ENCODE assay signal across 8 cellular contexts in the genomic region with DNA sequence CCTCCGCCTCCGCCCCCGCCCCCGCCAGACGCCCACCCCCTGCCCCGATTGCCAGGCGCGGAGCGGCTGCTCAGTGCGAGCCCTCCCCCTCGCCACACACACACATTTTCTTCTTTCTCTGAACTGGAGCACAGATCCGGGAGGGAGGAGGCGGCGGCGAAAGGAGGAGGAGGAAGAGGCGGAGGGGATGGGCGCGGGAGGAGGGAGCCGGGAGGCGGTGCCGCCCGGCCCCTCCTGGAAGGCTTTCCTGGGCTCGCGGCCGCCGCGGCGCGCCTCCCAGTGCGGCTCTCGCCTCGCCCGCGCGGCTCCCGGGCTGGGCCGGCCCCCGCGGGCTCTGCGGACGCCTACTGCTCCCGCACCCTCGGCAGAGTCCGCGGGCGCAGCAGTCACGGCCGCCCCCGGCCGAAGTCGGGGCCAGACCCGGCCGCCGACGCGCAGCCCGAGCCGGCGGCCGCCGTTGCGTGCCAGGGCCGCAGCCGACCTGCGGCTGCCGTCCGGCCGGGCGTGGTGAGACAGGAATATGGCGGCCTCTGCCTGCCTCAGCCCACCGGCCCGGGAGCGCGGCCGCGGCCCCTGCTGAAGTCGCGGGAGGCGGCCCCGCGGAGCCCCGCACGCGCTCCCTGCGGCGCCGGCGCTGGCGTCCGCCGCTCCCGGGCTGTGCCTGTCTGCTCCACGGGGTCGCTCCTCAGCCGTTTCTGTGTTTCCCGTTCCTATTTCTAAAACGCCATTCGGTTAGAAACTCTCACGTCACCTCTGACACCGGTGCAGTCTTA.
A peak's percentile ranks its signal among the peaks of the same experiment; 100 is the strongest.
DNase-seq lines count a peak whose midpoint lies in the region; ATAC-seq lines count a peak whose summit lies in the region.

No MANE protein-coding gene starts in this region.

- H3K27ac ChIP-seq in substantia nigra (ENCODE audit: low read depth, low read length, poor library complexity, severe bottlenecking), result peak overlapping the region; percentile 87

- intact Hi-C loops in head of caudate nucleus (cut with DNase I), result loop anchor here (10.0 kb wide), 2 partner anchors 187 to 597 kb away; no protein-coding TSS in a partner anchor

- peak; percentile 92 for DNase-seq in ELR (ENCODE audit: low read depth)
- peak; percentile 79 for DNase-seq in NCI-H1105 (lab: John Stamatoyannopoulos, UW)
- DNase-seq in SW480 (ENCODE audit: low spot score), result peak; percentile 94
- DNase-seq in activated naive CD8-positive, alpha-beta T cell treated with anti-CD3 and anti-CD28 coated beads, Interleukin-2, amount 50 U/mL, for 16 hours (ENCODE audit: low read depth, low spot score), result peak; percentile 25
- DNase-seq in head of caudate nucleus, result peak; percentile 80 to 97 (median 93)
- DNase-seq in nucleus accumbens (lab: John Stamatoyannopoulos, UW), result peak in 55 of 56 donors; percentile 55 to 95 (median 89)
- peak; percentile 53 to 95 (median 89) for DNase-seq in substantia nigra (lab: John Stamatoyannopoulos, UW)

- ATAC-seq in HG03159 (IDR thresholded peaks at IDR 0.05; ENCODE audit: unreplicated experiment), result no peak

Comparison
In these comparisons a context has a peak if more than half of its experiments do, and no peak if none do; other contexts are left out.
1. DNase-seq: peak in every context shown above with its lines; median percentile 94 in SW480; 93 in head of caudate nucleus; 92 in ELR; 89 in nucleus accumbens; 89 in substantia nigra; 79 in NCI-H1105; 25 in activated naive CD8-positive, alpha-beta T cell treated with anti-CD3 and anti-CD28 coated beads, Interleukin-2, amount 50 U/mL, for 16 hours.